1 cellular context compared by ENCODE assay signal in the genomic region with DNA sequence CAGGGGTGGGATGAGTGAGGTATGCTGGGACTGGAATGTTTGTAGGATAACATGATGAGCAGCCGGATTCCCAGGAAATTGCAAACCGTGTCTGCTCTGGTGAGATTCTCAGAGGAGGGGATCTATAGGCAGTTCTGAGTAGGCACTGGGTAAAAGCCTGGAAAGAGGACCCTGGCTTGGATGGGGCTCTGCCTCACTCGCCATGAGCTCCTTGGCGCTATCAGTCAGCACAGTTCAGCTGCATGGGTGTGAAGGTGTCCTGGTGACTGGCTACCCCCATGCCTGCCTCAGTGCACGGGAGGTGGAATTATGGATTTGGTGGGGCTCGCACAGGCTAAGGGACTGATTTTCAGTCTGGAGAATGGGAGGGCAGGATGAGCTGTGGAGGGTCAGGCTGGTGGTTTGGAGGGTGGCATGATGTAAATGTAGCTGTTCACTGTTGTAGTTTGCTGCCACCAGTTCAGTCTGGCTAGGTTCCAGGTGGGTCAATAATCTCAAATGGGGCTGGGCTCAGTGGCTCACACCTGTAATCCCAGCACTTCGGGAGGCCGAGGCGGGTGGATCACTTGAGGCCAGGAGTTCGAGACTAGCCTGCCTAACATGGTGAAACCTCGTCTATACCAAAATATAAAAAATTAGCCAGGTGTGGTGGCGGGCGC.
TF ChIP-seq lines count a peak whose summit lies in the region.

No MANE protein-coding gene starts in this region.

TF ChIP-seq in endothelial cell of umbilical vein, 7 proteins besides CTCF, POLR2A, EP300 and RAD21:
- TF ChIP-seq JUN (IDR thresholded peaks at IDR 0.05; ENCODE audit: borderline replicate concordance, insufficient read depth, insufficient read length, low read depth) (no peak), POLR2AphosphoS5 (IDR thresholded peaks at IDR 0.05; ENCODE audit: insufficient read depth, low read depth, low read length) (no peak), EZH2 (IDR thresholded peaks at IDR 0.05; ENCODE audit: borderline replicate concordance, low read depth, low read length, severe bottlenecking) (no peak), FOS (IDR thresholded peaks at IDR 0.05; ENCODE audit: borderline replicate concordance, insufficient read depth, low read length) (no peak), MYC (IDR thresholded peaks at IDR 0.05; ENCODE audit: low read depth, low read length) (no peak), GATA2 (IDR thresholded peaks at IDR 0.05; ENCODE audit: insufficient read depth, insufficient read length, low read depth, low read length) (no peak)
- TF ChIP-seq, protein P1, sequence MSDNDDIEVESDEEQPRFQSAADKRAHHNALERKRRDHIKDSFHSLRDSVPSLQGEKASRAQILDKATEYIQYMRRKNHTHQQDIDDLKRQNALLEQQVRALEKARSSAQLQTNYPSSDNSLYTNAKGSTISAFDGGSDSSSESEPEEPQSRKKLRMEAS (IDR thresholded peaks at IDR 0.05; ENCODE audit: insufficient read depth, insufficient read length): no peak
